In the genomic region with DNA sequence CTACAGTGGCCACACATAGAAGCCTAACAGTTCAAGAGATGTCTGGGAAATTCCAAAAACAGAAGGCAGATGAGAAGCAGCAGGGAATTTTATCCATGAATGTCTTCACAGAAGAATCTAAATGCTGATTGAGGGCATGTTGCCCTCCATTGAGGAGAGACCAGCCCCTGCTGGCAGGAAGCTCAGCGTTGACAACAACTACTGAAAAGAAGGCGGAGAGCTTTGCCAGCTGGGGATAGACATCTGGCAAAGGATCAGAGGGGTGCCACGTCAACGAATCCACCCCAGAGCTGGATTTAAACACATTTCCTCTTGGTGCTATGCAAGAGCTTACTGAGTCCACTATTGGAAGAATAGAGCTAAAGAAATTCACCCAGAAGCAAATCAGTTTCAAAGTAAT, we compare ENCODE assay signal across 1 cellular context.
TF ChIP-seq lines count a peak whose summit lies in the region.

No MANE protein-coding gene starts in this region.

TF ChIP-seq in GM23338, 12 proteins besides CTCF, POLR2A, EP300 and RAD21 (continued from another document):
- TF ChIP-seq, protein P1, sequence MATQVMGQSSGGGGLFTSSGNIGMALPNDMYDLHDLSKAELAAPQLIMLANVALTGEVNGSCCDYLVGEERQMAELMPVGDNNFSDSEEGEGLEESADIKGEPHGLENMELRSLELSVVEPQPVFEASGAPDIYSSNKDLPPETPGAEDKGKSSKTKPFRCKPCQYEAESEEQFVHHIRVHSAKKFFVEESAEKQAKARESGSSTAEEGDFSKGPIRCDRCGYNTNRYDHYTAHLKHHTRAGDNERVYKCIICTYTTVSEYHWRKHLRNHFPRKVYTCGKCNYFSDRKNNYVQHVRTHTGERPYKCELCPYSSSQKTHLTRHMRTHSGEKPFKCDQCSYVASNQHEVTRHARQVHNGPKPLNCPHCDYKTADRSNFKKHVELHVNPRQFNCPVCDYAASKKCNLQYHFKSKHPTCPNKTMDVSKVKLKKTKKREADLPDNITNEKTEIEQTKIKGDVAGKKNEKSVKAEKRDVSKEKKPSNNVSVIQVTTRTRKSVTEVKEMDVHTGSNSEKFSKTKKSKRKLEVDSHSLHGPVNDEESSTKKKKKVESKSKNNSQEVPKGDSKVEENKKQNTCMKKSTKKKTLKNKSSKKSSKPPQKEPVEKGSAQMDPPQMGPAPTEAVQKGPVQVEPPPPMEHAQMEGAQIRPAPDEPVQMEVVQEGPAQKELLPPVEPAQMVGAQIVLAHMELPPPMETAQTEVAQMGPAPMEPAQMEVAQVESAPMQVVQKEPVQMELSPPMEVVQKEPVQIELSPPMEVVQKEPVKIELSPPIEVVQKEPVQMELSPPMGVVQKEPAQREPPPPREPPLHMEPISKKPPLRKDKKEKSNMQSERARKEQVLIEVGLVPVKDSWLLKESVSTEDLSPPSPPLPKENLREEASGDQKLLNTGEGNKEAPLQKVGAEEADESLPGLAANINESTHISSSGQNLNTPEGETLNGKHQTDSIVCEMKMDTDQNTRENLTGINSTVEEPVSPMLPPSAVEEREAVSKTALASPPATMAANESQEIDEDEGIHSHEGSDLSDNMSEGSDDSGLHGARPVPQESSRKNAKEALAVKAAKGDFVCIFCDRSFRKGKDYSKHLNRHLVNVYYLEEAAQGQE (IDR thresholded peaks at IDR 0.05; ENCODE audit: unreplicated experiment): no peak
TF ChIP-seq in GM23338: peak in this region for 1.
